ENCODE assay signal across 8 cellular contexts in the genomic region with DNA sequence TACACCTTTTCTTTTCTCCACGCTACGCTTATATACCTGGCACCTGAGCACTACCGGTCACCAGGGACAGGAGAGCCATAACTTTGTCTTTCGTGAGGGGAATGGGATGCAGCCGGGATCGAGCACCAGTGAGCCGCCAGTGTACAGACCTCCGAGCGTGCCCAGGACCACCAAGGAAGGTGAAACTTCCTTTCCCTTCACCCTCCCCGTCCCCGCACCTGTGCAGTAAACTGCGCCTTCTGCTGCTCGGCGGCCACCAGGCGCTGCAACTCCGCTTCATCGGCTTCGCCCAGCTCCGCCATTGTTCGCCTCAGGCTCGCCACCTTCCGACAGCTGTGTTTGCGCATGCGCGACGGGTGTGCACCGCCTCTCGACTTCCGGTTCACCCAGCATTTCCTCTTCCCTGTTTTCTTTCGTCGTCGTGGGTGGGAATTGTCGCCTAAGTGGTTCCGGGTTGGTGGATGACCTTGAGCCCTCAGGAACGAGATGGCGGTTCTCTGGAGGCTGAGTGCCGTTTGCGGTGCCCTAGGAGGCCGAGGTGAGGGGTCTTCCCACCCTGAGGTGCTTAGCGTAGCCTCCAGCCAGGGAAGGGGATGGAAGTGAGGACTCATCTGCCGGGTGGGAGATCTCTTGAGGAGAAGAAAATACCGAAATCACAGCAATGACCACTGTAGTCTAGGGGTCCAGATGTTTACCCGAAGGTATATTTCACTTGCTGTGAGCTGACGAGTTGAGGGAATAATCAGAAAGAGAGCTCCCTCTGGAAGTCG. TPM values are rescaled to one million over a fixed set of nuclear protein-coding genes. Genes with fewer than 3 reads are reported as not detected.
DNase-seq lines count a peak whose midpoint lies in the region; ATAC-seq and TF ChIP-seq lines count a peak whose summit lies in the region.

A gene (plus strand): TSS at position 452 of the 770 bp plus-strand sequence. CDS start 35 bp downstream, at position 487.
A gene with protein sequence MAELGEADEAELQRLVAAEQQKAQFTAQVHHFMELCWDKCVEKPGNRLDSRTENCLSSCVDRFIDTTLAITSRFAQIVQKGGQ (minus strand): TSS at position 335 of the 770 bp plus-strand sequence. CDS start 33 bp downstream, at position 302.

- H3K9me2 ChIP-seq in PC-9 (ENCODE audit: insufficient read depth): no peaks in the 10 kb centered on the region

- H3K4me2 ChIP-seq in PC-9: peak within 1 kb of the TSS; percentile 93

- H2AFZ ChIP-seq in PC-9: peak within 1 kb of the TSS; percentile 91

- CTCF ChIA-PET in PC-9 (lab: Charles Lee): interaction anchor here (0.6 kb wide), 1 partner anchor 260 kb away, joined by 3 read pairs; no protein-coding TSS in a partner anchor

- H3K79me2 ChIP-seq in PC-9 (ENCODE audit: low read depth): peaks cover 55% of the 10 kb centered on the region

- intact Hi-C loops in PC-9 (cut with micrococcal nuclease; ENCODE audit: unreplicated experiment): loop anchor here (2.0 kb wide), 1 partner anchor 208 kb away; a partner anchor contains a TSS

- no peaks in the 10 kb centered on the region for H3K27me3 ChIP-seq in PC-9 (ENCODE audit: insufficient read depth, low read depth)
- H3K27me3 ChIP-seq in mucosa of rectum (ENCODE audit: control insufficient read depth in 2 of 2, insufficient read depth in 2 of 2, low read length in 2 of 2): no peaks in the 10 kb centered on the region

- H3K9ac ChIP-seq in mucosa of rectum (ENCODE audit: low read depth in 1 of 2, low read length in 2 of 2): peak within 1 kb of the TSS; percentile 76 to 84

- H3K4me3 ChIP-seq in Jurkat, Clone E6-1 (ENCODE audit: low read length): peak within 1 kb of the TSS; percentile 71
- H3K4me3 ChIP-seq in PC-9: peak within 1 kb of the TSS; percentile 96
- H3K4me3 ChIP-seq in epithelial cell of proximal tubule (ENCODE audit: low read depth, low read length): peak within 1 kb of the TSS; percentile 83
- H3K4me3 ChIP-seq in mucosa of rectum (ENCODE audit: low read length in 2 of 2): peak within 1 kb of the TSS; percentile 84 to 98

- peak; percentile 89 for ATAC-seq in GM21619 (IDR thresholded peaks at IDR 0.05; ENCODE audit: unreplicated experiment)

- POLR2A ChIA-PET in PC-9 (lab: Charles Lee; ENCODE audit: unreplicated experiment): interaction anchor here (0.6 to 0.7 kb wide), 3 partner anchors 61 to 788 kb away, joined by 5 read pairs; no protein-coding TSS in a partner anchor

- peaks cover 42% of the 10 kb centered on the region for H3F3A ChIP-seq in PC-9 (ENCODE audit: insufficient read depth, low read depth)

- H3K27ac ChIP-seq in PC-9 (peak within 1 kb of the TSS; percentile 26), mucosa of rectum (ENCODE audit: low read depth in 2 of 2, low read length in 2 of 2) (peak within 1 kb of the TSS; percentile 68 to 82)

- H4K20me1 ChIP-seq in PC-9 (ENCODE audit: insufficient read depth): no peaks in the 10 kb centered on the region

- H3K36me3 ChIP-seq in PC-9 (ENCODE audit: low read depth) (peaks cover 62% of the 10 kb centered on the region), mucosa of rectum (ENCODE audit: control insufficient read depth in 2 of 2, insufficient read depth in 2 of 2, low read length in 2 of 2) (peaks cover 57 to 64% of the 10 kb centered on the region in 2 donors)

- peak; percentile 98 for DNase-seq in DMS53 (lab: John Stamatoyannopoulos, UW)
- peak; percentile 96 for DNase-seq in Jurkat, Clone E6-1 (ENCODE audit: low read depth, low spot score)
- DNase-seq in PC-9: peak; percentile 93 to 95
- peak; percentile 93 for DNase-seq in activated T-cell treated with anti-CD3 and anti-CD28 coated beads, Interleukin-2, amount 50 U/mL, for 1 hour
- peak; percentile 78 for DNase-seq in epithelial cell of proximal tubule (ENCODE audit: low read depth)
- peak; percentile 95 for DNase-seq in stimulated activated CD8-positive, alpha-beta memory T cell treated with anti-CD3 and anti-CD28 coated beads, Interleukin-4, amount 100 ng/mL, for 48 hours

- no peaks in the 10 kb centered on the region for H3K9me3 ChIP-seq in PC-9 (ENCODE audit: insufficient read depth, low read depth)
- no peaks in the 10 kb centered on the region for H3K9me3 ChIP-seq in mucosa of rectum (ENCODE audit: control insufficient read depth in 2 of 2, low read length in 2 of 2)

- no TSS peak for BruUV-seq in PC-9 (replicated peaks; lab: Mats Ljungman, UMichigan)

- TF ChIP-seq CTCF in PC-9 (conservative IDR thresholded peaks at IDR 0.05): no peak
- TF ChIP-seq CTCF in epithelial cell of proximal tubule (conservative IDR thresholded peaks at IDR 0.05; ENCODE audit: low read depth, low read length): peak; percentile 31

- H3K4me1 ChIP-seq in PC-9 (replicated peaks; ENCODE audit: insufficient read depth): peaks cover 21% of the 10 kb centered on the region
- peaks cover 23 to 24% of the 10 kb centered on the region in 2 donors for H3K4me1 ChIP-seq in mucosa of rectum (ENCODE audit: control insufficient read depth in 2 of 2, insufficient read depth in 2 of 2, low read length in 2 of 2)

RNA-seq across cellular contexts. Expression of the first gene that starts in this region (rescaled TPM):
- polyA plus RNA-seq in Jurkat, Clone E6-1 (2012; ENCODE audit: insufficient read depth, insufficient read length): 113 TPM
- 99.5 and 122 TPM in 2 replicates for total RNA-seq in PC-9 (2021)
- 48.5 and 96.7 TPM in 2 replicates for total RNA-seq in epithelial cell of proximal tubule

RNA-seq across cellular contexts. Expression of the second gene that starts in this region (rescaled TPM):
- 147 TPM for polyA plus RNA-seq in Jurkat, Clone E6-1 (2012; ENCODE audit: insufficient read depth, insufficient read length)
- total RNA-seq in PC-9 (2021) (42.4 and 44.3 TPM in 2 replicates), epithelial cell of proximal tubule (38.1 and 70.8 TPM in 2 replicates)

Comparison
In these comparisons a context has a peak if more than half of its experiments do, and no peak if none do; other contexts are left out.
1. Peak in every context shown above with its lines: DNase-seq, ATAC-seq, H3K4me3 ChIP-seq and H3K27ac ChIP-seq.